8 cellular contexts compared by ENCODE assay signal in genomic region chr14:103558071-103558882, GRCh38. TPM values are rescaled to one million over a fixed set of nuclear protein-coding genes. Genes with fewer than 3 reads are reported as not detected.
A peak's percentile ranks its signal among the peaks of the same experiment; 100 is the strongest.
DNase-seq lines count a peak whose midpoint lies in the region; ATAC-seq and TF ChIP-seq lines count a peak whose summit lies in the region.

No MANE protein-coding gene starts in this region.

- H3K27me3 Mint-ChIP-seq in activated T-cell treated with anti-CD3 and anti-CD28 coated beads, Interleukin-2, amount 50 U/mL, for 24 hours = no peaks in the 10 kb centered on the region

- H3K4me1 ChIP-seq in Panc1 (ENCODE audit: control insufficient read depth, insufficient read depth, low read length) = peaks cover 42% of the 10 kb centered on the region
- H3K4me1 ChIP-seq in gastroesophageal sphincter = peaks cover 9 to 84% (median 39%) of the 10 kb centered on the region in 3 donors

- TF ChIP-seq EP300 in gastroesophageal sphincter (IDR thresholded peaks at IDR 0.05) = no peak

- H3K27ac Mint-ChIP-seq in activated T-cell treated with anti-CD3 and anti-CD28 coated beads, Interleukin-2, amount 50 U/mL, for 24 hours = peak overlapping the region; percentile 65

- H3K36me3 ChIP-seq in Panc1 (ENCODE audit: control insufficient read depth, insufficient read depth, low read length) (peaks cover 22% of the 10 kb centered on the region), gastroesophageal sphincter (peaks cover 0 to 20% of the 10 kb centered on the region in 2 donors)

- intact Hi-C loops in Panc1 (cut with micrococcal nuclease; ENCODE audit: unreplicated experiment) = no loop called here

- H3K27ac ChIP-seq in Panc1 (ENCODE audit: low read length) (peak overlapping the region; percentile 39; the same call in 1 of the 2 replicates), gastroesophageal sphincter (peak overlapping the region; percentile 72 to 96 (median 88))

- CTCF ChIA-PET in Panc1 (lab: Charles Lee) = no interaction called here

- H3K9me3 ChIP-seq in Panc1 (ENCODE audit: control insufficient read depth, insufficient read depth, low read depth, low read length) (no peaks in the 10 kb centered on the region), gastroesophageal sphincter (no peaks in the 10 kb centered on the region)

- BruUV-seq in Panc1 (replicated peaks; lab: Mats Ljungman, UMichigan) = no TSS peak

- ATAC-seq in Panc1 (no peak), gastroesophageal sphincter (peak; percentile 74), GM18868 (IDR thresholded peaks at IDR 0.05; ENCODE audit: unreplicated experiment) (no peak)

- no peak overlapping the region for H3K4me3 Mint-ChIP-seq in activated T-cell treated with anti-CD3 and anti-CD28 coated beads, Interleukin-2, amount 50 U/mL, for 24 hours

- H3K27me3 ChIP-seq in Panc1 (ENCODE audit: control insufficient read depth, insufficient read depth, low read length) = no peaks in the 10 kb centered on the region
- no peaks in the 10 kb centered on the region for H3K27me3 ChIP-seq in gastroesophageal sphincter

- no peaks in the 10 kb centered on the region for H3K9me3 Mint-ChIP-seq in activated T-cell treated with anti-CD3 and anti-CD28 coated beads, Interleukin-2, amount 50 U/mL, for 24 hours

- TF ChIP-seq CTCF in Panc1 (IDR thresholded peaks at IDR 0.05) = no peak
- TF ChIP-seq CTCF in gastroesophageal sphincter (IDR thresholded peaks at IDR 0.05) = no peak

- TF ChIP-seq POLR2A in gastroesophageal sphincter (IDR thresholded peaks at IDR 0.05) = no peak

- POLR2A ChIA-PET in Panc1 (lab: Charles Lee) = interaction anchor here (0.6 to 1.0 kb wide), 2 partner anchors 30 to 37 kb away, joined by 3 to 4 read pairs; no protein-coding TSS in a partner anchor

- peaks cover 60% of the 10 kb centered on the region for H3K4me1 Mint-ChIP-seq in activated T-cell treated with anti-CD3 and anti-CD28 coated beads, Interleukin-2, amount 50 U/mL, for 24 hours (ENCODE audit: low read depth)

- no peak for DNase-seq in activated T-cell treated with anti-CD3 and anti-CD28 coated beads, Interleukin-2, amount 50 U/mL, for 24 hours
- DNase-seq in activated T-cell treated with anti-CD3 and anti-CD28 coated beads, Interleukin-2, amount 50 U/mL, for 48 hours = no peak
- DNase-seq in Panc1 (ENCODE audit: low read depth, low spot score) (no peak), stromal cell of bone marrow (ENCODE audit: low read depth) (peak; percentile 16), MV-4-11 (lab: John Stamatoyannopoulos, UW) (no peak), NAMALWA (ENCODE audit: low spot score) (no peak)

- H3K4me3 ChIP-seq in Panc1 (ENCODE audit: low read depth in 2 of 2, low read length in 2 of 2) (no peak overlapping the region), gastroesophageal sphincter (no peak overlapping the region)

- in situ Hi-C loops in Panc1 (cut with HindIII; ENCODE audit: low pct_unique_long_range_greater_than_20kb, low sequenced_read_pairs) = no loop called here

- 67 to 73% methylated on average over 13 to 15 of the region's 16 CpGs for WGBS in gastroesophageal sphincter (ENCODE audit: low coverage in 1 of 2), 2 donors

- H3K36me3 Mint-ChIP-seq in activated T-cell treated with anti-CD3 and anti-CD28 coated beads, Interleukin-2, amount 50 U/mL, for 24 hours (ENCODE audit: low read depth) = peaks cover 71% of the 10 kb centered on the region

RNA-seq across cellular contexts. Expression of gene BAG5, which starts 4.2 kb away (rescaled TPM):
- 22.5 TPM for total RNA-seq in Panc1 (2021; ENCODE audit: unreplicated experiment)
- 9.1 TPM for polyA plus RNA-seq in Panc1 (2012; ENCODE audit: insufficient read length)
- 10 to 100 TPM; 31.1 to 41.3 (median 38.5) TPM for total RNA-seq in gastroesophageal sphincter

RNA-seq across cellular contexts. Expression of gene COA8, which starts 4.5 kb away (rescaled TPM):
- total RNA-seq in Panc1 (2021; ENCODE audit: unreplicated experiment) (42.2 TPM), gastroesophageal sphincter (10 to 100 TPM; 25.8 to 41.4 (median 28.4) TPM)
- polyA plus RNA-seq in Panc1 (2012; ENCODE audit: insufficient read length) = 34.1 TPM

RNA-seq across cellular contexts. Expression of gene TRMT61A, which starts 29.3 kb away (rescaled TPM):
- total RNA-seq in Panc1 (2021; ENCODE audit: unreplicated experiment) = 22.9 TPM
- polyA plus RNA-seq in Panc1 (2012; ENCODE audit: insufficient read length) = 23.8 TPM
- 10 to 100 TPM; 22.5 to 45.2 (median 30.9) TPM for total RNA-seq in gastroesophageal sphincter

RNA-seq across cellular contexts. Expression of gene CKB, which starts 35.6 kb away (rescaled TPM):
- total RNA-seq in Panc1 (2021; ENCODE audit: unreplicated experiment) (436 TPM), gastroesophageal sphincter (1,000 to 10,000 TPM in 2 of 4 donors, 100 to 1,000 TPM in 2; 453 to 1,624 (median 922) TPM)
- polyA plus RNA-seq in Panc1 (2012; ENCODE audit: insufficient read length) = 1,631 TPM
